ENCODE assay signal across 9 cellular contexts in the genomic region with DNA sequence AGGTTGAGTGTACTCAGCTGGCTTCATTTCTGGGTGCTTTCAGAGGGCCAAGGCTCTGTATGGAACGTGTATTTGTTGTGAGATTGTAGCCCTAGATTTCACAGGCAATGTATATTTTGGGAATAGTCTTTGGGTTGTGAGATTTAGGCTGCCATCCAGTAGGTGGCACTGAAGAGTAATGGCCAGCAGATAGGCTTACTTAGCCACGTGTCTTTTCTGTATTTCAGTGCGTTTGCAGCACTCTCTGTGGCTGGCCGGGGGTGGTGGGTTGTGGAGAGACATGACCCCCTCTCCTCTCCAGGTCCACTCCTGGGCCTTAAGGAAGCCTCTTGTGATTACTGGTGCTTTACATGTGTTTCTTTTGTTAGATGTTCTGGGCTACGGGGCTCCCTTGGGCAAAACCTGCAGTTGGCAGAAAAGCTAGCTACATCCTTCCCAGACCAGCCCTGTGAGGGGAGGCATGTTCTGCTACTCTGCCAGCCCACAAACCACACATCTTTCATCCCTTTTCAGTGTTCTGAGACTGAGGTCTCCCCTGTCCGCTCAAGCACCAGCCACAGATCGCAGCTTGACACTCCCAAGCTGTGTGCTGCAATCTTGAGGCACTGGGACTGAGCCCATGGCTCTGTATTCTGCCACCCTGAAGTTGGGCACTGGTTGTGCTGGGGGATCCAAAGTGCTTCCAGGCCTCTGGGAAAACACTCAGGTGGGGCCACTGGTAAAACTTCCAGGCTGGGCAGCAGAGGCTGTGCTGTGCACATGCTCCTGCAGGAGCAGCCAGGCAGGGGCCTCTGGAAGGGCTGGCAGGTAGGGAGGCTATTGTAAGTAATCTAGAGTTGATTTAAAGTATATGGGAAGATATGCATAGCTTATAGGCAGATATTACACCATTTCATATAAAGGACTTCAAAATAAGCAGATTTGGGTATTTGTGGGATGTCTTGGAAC.
A peak's percentile ranks its signal among the peaks of the same experiment; 100 is the strongest.
DNase-seq lines count a peak whose midpoint lies in the region; ATAC-seq and TF ChIP-seq lines count a peak whose summit lies in the region.
"Had no signal": no experiment of that assay in that cellular context is flagged by ENCODE, and none has a peak within 500 bp of the region (broad histone marks: within the 10 kb centered on the region; RNA-seq: fewer than 3 reads in every experiment).

No MANE protein-coding gene starts in this region.

- DNase-seq in NCI-H345 (lab: John Stamatoyannopoulos, UW): peak; percentile 8
- DNase-seq in NCI-H345 treated with DMSO at 0.1 percent for 48 hours (lab: John Stamatoyannopoulos, UW; ENCODE audit: unreplicated experiment): no peak
- peak; percentile 28 for DNase-seq in NT2/D1 (ENCODE audit: low read depth, low spot score)
- DNase-seq in ecto neural progenitor cell (ENCODE audit: low spot score): peak; percentile 53
- DNase-seq in activated CD8-positive, alpha-beta memory T cell treated with anti-CD3 and anti-CD28 coated beads, Interleukin-2, amount 50 U/mL, for 4 hours: no peak

- H3K9ac ChIP-seq in NT2/D1 (ENCODE audit: insufficient read length, low read depth): no peak overlapping the region
- no peak overlapping the region for H3K9ac ChIP-seq in neural cell (ENCODE audit: low read length)

- no peak overlapping the region for H3K27ac ChIP-seq in neural cell (ENCODE audit: low read length)
- H3K27ac ChIP-seq: ascending aorta had no signal

- no peak overlapping the region for H3K4me3 ChIP-seq in NT2/D1 (ENCODE audit: insufficient read length, low read depth)
- H3K4me3 ChIP-seq in neural cell (ENCODE audit: low read length): no peak overlapping the region
- H3K4me3 ChIP-seq: ascending aorta had no signal

- no peak for TF ChIP-seq RAD21 in neural cell (conservative IDR thresholded peaks at IDR 0.05)

- no peaks in the 10 kb centered on the region for H3K9me3 ChIP-seq in NT2/D1 (ENCODE audit: insufficient read depth, low read length)
- H3K9me3 ChIP-seq in neural cell (ENCODE audit: low read length): no peaks in the 10 kb centered on the region
- H3K9me3 ChIP-seq: ascending aorta had no signal

- H3K27me3 ChIP-seq in NT2/D1 (ENCODE audit: insufficient read depth, insufficient read length) (no peaks in the 10 kb centered on the region), neural cell (ENCODE audit: insufficient read depth, low read depth, low read length) (no peaks in the 10 kb centered on the region)
- H3K27me3 ChIP-seq: ascending aorta had no signal

- H2AFZ ChIP-seq in neural cell (ENCODE audit: low read depth, low read length): no peak overlapping the region

- no peaks in the 10 kb centered on the region for H4K20me1 ChIP-seq in neural cell (ENCODE audit: insufficient read depth)

- no peak for TF ChIP-seq EP300 in neural cell (conservative IDR thresholded peaks at IDR 0.05; ENCODE audit: poor library complexity, severe bottlenecking)

- ATAC-seq in GM19468 (IDR thresholded peaks at IDR 0.05; ENCODE audit: extremely low read depth, unreplicated experiment) (peak; percentile 84), HG03378 (IDR thresholded peaks at IDR 0.05; ENCODE audit: unreplicated experiment) (peak; percentile 94)

- no peak overlapping the region for H3K4me2 ChIP-seq in neural cell (ENCODE audit: low read length)

- H3K4me1 ChIP-seq in NT2/D1 (ENCODE audit: insufficient read depth, insufficient read length): no peaks in the 10 kb centered on the region
- H3K4me1 ChIP-seq: ascending aorta had no signal

- no peaks in the 10 kb centered on the region for H3K79me2 ChIP-seq in neural cell (replicated peaks; ENCODE audit: insufficient read depth, low read length)

- no peaks in the 10 kb centered on the region for H3F3A ChIP-seq in neural cell (ENCODE audit: insufficient read depth, low read length, poor library complexity, severe bottlenecking)

- peak; percentile 47 for TF ChIP-seq CTCF in neural cell (IDR thresholded peaks at IDR 0.05; ENCODE audit: poor library complexity, severe bottlenecking)

- no peaks in the 10 kb centered on the region for H3K9me2 ChIP-seq in neural cell (ENCODE audit: insufficient read depth, low read length)

- H3K36me3 ChIP-seq in NT2/D1 (ENCODE audit: insufficient read depth, insufficient read length, low read length): no peaks in the 10 kb centered on the region
- no peaks in the 10 kb centered on the region for H3K36me3 ChIP-seq in neural cell (ENCODE audit: insufficient read depth, low read length)
- H3K36me3 ChIP-seq: ascending aorta had no signal

TF ChIP-seq in neural cell, 6 proteins besides CTCF, POLR2A, EP300 and RAD21:
- TF ChIP-seq SMC3 (conservative IDR thresholded peaks at IDR 0.05; ENCODE audit: poor library complexity): peak; percentile 32
- no peak for TF ChIP-seq POLR2AphosphoS5 (IDR thresholded peaks at IDR 0.05)

Comparison
In these comparisons a context has a peak if more than half of its experiments do, and no peak if none do; other contexts are left out.
1. DNase-seq: peak in NCI-H345 (single experiment), NT2/D1 (single experiment) and ecto neural progenitor cell (single experiment); none in NCI-H345 treated with DMSO at 0.1 percent for 48 hours (single experiment) and activated CD8-positive, alpha-beta memory T cell treated with anti-CD3 and anti-CD28 coated beads, Interleukin-2, amount 50 U/mL, for 4 hours (single experiment).